Comparison of ENCODE assay signal across 8 cellular contexts in genomic region chr6:797479-798077, GRCh38.
DNase-seq lines count a peak whose midpoint lies in the region; ATAC-seq and TF ChIP-seq lines count a peak whose summit lies in the region.

No MANE protein-coding gene starts in this region.

- ATAC-seq in CD8-positive, alpha-beta T cell = no peak
- no peak for ATAC-seq in stimulated activated memory B cell treated with anti-CD40 and anti-IgM and Interleukin-4, amounts not matched to agents 10 μg/mL and 1 μg/mL and 100 μg/mL, for 72 hours

- H3K36me3 Mint-ChIP-seq in CD8-positive, alpha-beta T cell = no peaks in the 10 kb centered on the region
- H3K36me3 Mint-ChIP-seq in stimulated activated memory B cell treated with anti-CD40 and anti-IgM and Interleukin-4, amounts not matched to agents 10 μg/mL and 1 μg/mL and 100 μg/mL, for 72 hours = no peaks in the 10 kb centered on the region

- H3K9me3 Mint-ChIP-seq in CD8-positive, alpha-beta T cell = no peaks in the 10 kb centered on the region
- H3K9me3 Mint-ChIP-seq in stimulated activated memory B cell treated with anti-CD40 and anti-IgM and Interleukin-4, amounts not matched to agents 10 μg/mL and 1 μg/mL and 100 μg/mL, for 72 hours = no peaks in the 10 kb centered on the region

- H3K36me3 ChIP-seq in CD8-positive, alpha-beta T cell (ENCODE audit: insufficient read depth, low read length) = no peaks in the 10 kb centered on the region
- no peaks in the 10 kb centered on the region for H3K36me3 ChIP-seq in H7 (replicated peaks; ENCODE audit: control insufficient read depth, insufficient read depth, low read length)
- H3K36me3 ChIP-seq in OCI-LY3 (replicated peaks; ENCODE audit: low read depth, low read length) = no peaks in the 10 kb centered on the region

- H3K27me3 Mint-ChIP-seq in CD8-positive, alpha-beta T cell (ENCODE audit: low read depth) = peaks cover 31% of the 10 kb centered on the region
- H3K27me3 Mint-ChIP-seq in stimulated activated memory B cell treated with anti-CD40 and anti-IgM and Interleukin-4, amounts not matched to agents 10 μg/mL and 1 μg/mL and 100 μg/mL, for 72 hours = peaks cover 50% of the 10 kb centered on the region

- intact Hi-C loops in CD8-positive, alpha-beta T cell (cut with DNase I, micrococcal nuclease) = loop anchor here (2.0 to 5.0 kb wide), 5 partner anchors 205 to 639 kb away; no protein-coding TSS in a partner anchor

- POLR2A ChIA-PET in CD8-positive, alpha-beta T cell (lab: Charles Lee) = no interaction called here

- CTCF ChIA-PET in CD8-positive, alpha-beta T cell (lab: Charles Lee) = interaction anchor here (0.6 to 2.1 kb wide), 11 partner anchors 8 to 638 kb away, joined by 3 to 7 read pairs (median 3); no protein-coding TSS in a partner anchor

- H3K4me3 Mint-ChIP-seq in CD8-positive, alpha-beta T cell = no peak overlapping the region
- H3K4me3 Mint-ChIP-seq in stimulated activated memory B cell treated with anti-CD40 and anti-IgM and Interleukin-4, amounts not matched to agents 10 μg/mL and 1 μg/mL and 100 μg/mL, for 72 hours = no peak overlapping the region

- DNase-seq in CD8-positive, alpha-beta T cell = peak in 2 of 7 experiments; percentile 23 to 27
- DNase-seq in H7 = peak; percentile 53
- peak; percentile 66 for DNase-seq in astrocyte of the spinal cord (ENCODE audit: low read depth, low spot score)
- peak; percentile 68 for DNase-seq in iris pigment epithelial cell (ENCODE audit: low read depth)
- DNase-seq in stimulated activated CD4-positive, alpha-beta T cell treated with anti-CD3 and anti-CD28 coated beads, Interleukin-2, amount 100 ng/mL, for 24 hours = peak; percentile 34 to 50
- DNase-seq in NCI-H2107 (lab: John Stamatoyannopoulos, UW) = no peak

- no peaks in the 10 kb centered on the region for H3K79me2 ChIP-seq in OCI-LY3 (ENCODE audit: low read length)

- no peak overlapping the region for H3K4me3 ChIP-seq in CD8-positive, alpha-beta T cell (ENCODE audit: low read depth, low read length)
- no peak overlapping the region for H3K4me3 ChIP-seq in H7 (ENCODE audit: insufficient read depth, low read depth, low read length)
- no peak overlapping the region for H3K4me3 ChIP-seq in OCI-LY3 (ENCODE audit: low read length)
- no peak overlapping the region for H3K4me3 ChIP-seq in astrocyte of the spinal cord (ENCODE audit: low read depth, low read length)

- in situ Hi-C loops in astrocyte of the spinal cord (cut with HindIII; ENCODE audit: low sequenced_read_pairs) = no loop called here

- TF ChIP-seq CTCF in CD8-positive, alpha-beta T cell (IDR thresholded peaks at IDR 0.05) = peak; percentile 70
- TF ChIP-seq CTCF in OCI-LY3 (IDR thresholded peaks at IDR 0.05; ENCODE audit: low read depth, low read length) = peak; percentile 68
- TF ChIP-seq CTCF in astrocyte of the spinal cord (IDR thresholded peaks at IDR 0.05; ENCODE audit: low read depth, low read length) = peak; percentile 65

- H3K27ac Mint-ChIP-seq in CD8-positive, alpha-beta T cell = no peak overlapping the region
- H3K27ac Mint-ChIP-seq in stimulated activated memory B cell treated with anti-CD40 and anti-IgM and Interleukin-4, amounts not matched to agents 10 μg/mL and 1 μg/mL and 100 μg/mL, for 72 hours = no peak overlapping the region

- H3K9ac ChIP-seq in OCI-LY3 (ENCODE audit: low read length) = no peak overlapping the region

- H3K27me3 ChIP-seq in CD8-positive, alpha-beta T cell (ENCODE audit: insufficient read depth, low read length) = no peaks in the 10 kb centered on the region
- H3K27me3 ChIP-seq in H7 (ENCODE audit: control insufficient read depth, insufficient read depth, low read length) (no peaks in the 10 kb centered on the region), OCI-LY3 (ENCODE audit: low read depth, low read length) (peaks cover 25% of the 10 kb centered on the region)

- no peak overlapping the region for H3K27ac ChIP-seq in CD8-positive, alpha-beta T cell (ENCODE audit: low read depth, low read length)
- no peak overlapping the region for H3K27ac ChIP-seq in OCI-LY3 (ENCODE audit: low read length)

- H3K9me3 ChIP-seq in CD8-positive, alpha-beta T cell (ENCODE audit: low read length) = no peaks in the 10 kb centered on the region
- no peaks in the 10 kb centered on the region for H3K9me3 ChIP-seq in OCI-LY3 (ENCODE audit: insufficient read depth, low read length)

- H3K4me2 ChIP-seq in OCI-LY3 (ENCODE audit: low read length) = no peak overlapping the region

- H4K20me1 ChIP-seq in OCI-LY3 (ENCODE audit: insufficient read depth, low read length) = no peaks in the 10 kb centered on the region

- no peak overlapping the region for H2AFZ ChIP-seq in OCI-LY3 (ENCODE audit: low read depth, low read length)

- no peaks in the 10 kb centered on the region for H3K4me1 Mint-ChIP-seq in CD8-positive, alpha-beta T cell (ENCODE audit: low read depth)
- H3K4me1 Mint-ChIP-seq in stimulated activated memory B cell treated with anti-CD40 and anti-IgM and Interleukin-4, amounts not matched to agents 10 μg/mL and 1 μg/mL and 100 μg/mL, for 72 hours = no peaks in the 10 kb centered on the region

- no peaks in the 10 kb centered on the region for H3K4me1 ChIP-seq in CD8-positive, alpha-beta T cell (ENCODE audit: insufficient read depth, low read length)
- peaks cover 4% of the 10 kb centered on the region; the same call in 1 of the 2 replicates for H3K4me1 ChIP-seq in OCI-LY3 (ENCODE audit: low read length)
